8 cellular contexts compared by ENCODE assay signal in genomic region chr15:57213783-57214366, GRCh38.
DNase-seq lines count a peak whose midpoint lies in the region; ATAC-seq and TF ChIP-seq lines count a peak whose summit lies in the region.

No MANE protein-coding gene starts in this region.

- H3K36me3 ChIP-seq in colonic mucosa, result no peaks in the 10 kb centered on the region

- peak; percentile 39 for TF ChIP-seq CTCF in colonic mucosa (IDR thresholded peaks at IDR 0.05)
- no peak for TF ChIP-seq CTCF in lower leg skin (IDR thresholded peaks at IDR 0.05)

- ATAC-seq in GM21390 (IDR thresholded peaks at IDR 0.05; ENCODE audit: unreplicated experiment) (peak; percentile 60), memory B cell (ENCODE audit: low read depth) (peak; percentile 74), HG03432 (IDR thresholded peaks at IDR 0.05; ENCODE audit: unreplicated experiment) (no peak)

- no peaks in the 10 kb centered on the region for H3K27me3 Mint-ChIP-seq in memory B cell

- H3K9me3 Mint-ChIP-seq in memory B cell, result no peaks in the 10 kb centered on the region

- no peak overlapping the region for H3K4me3 Mint-ChIP-seq in memory B cell

- H3K36me3 Mint-ChIP-seq in memory B cell, result peaks cover 6% of the 10 kb centered on the region

- no peak overlapping the region for H3K27ac ChIP-seq in colonic mucosa

- H3K4me3 ChIP-seq in colonic mucosa, result no peak overlapping the region
- no peak overlapping the region for H3K4me3 ChIP-seq in lower leg skin (ENCODE audit: low read depth, poor library complexity, severe bottlenecking)

- no peak overlapping the region for H3K9ac ChIP-seq in colonic mucosa (ENCODE audit: low read depth in 2 of 2, low read length in 2 of 2)

- H3K27me3 ChIP-seq in colonic mucosa, result no peaks in the 10 kb centered on the region

- 31 to 35% methylated on average over 6 of the region's 6 CpGs for WGBS in lower leg skin, 2 donors

- intact Hi-C loops in colonic mucosa (cut with DNase I) (loop anchor here (2.0 to 10.0 kb wide), 2 partner anchors 67 to 719 kb away; no protein-coding TSS in a partner anchor), lower leg skin (cut with DNase I; ENCODE audit: low total_unique reads) (no loop called here)

- H3K9me3 ChIP-seq in colonic mucosa, result no peaks in the 10 kb centered on the region

- H3K4me1 ChIP-seq in colonic mucosa, result no peaks in the 10 kb centered on the region

- H3K4me1 Mint-ChIP-seq in memory B cell, result peaks cover 24% of the 10 kb centered on the region

- H3K27ac Mint-ChIP-seq in memory B cell, result no peak overlapping the region

- peak; percentile 69 for DNase-seq in Ammon's horn (ENCODE audit: low spot score)
- DNase-seq in NCI-H526 (lab: John Stamatoyannopoulos, UW), result peak; percentile 67 to 79
- no peak for DNase-seq in colonic mucosa
- peak in 1 of 2 donors; percentile 14 for DNase-seq in memory B cell (ENCODE audit: low spot score in 2 of 2)
- no peak for DNase-seq in activated effector memory CD4-positive, alpha-beta T cell treated with Interleukin-2 at 50 U/mL for 16 hours
- DNase-seq in lower leg skin (ENCODE audit: low spot score in 2 of 2), result no peak

- TF ChIP-seq POLR2A in lower leg skin (IDR thresholded peaks at IDR 0.05), result no peak

Comparison
In these comparisons a context has a peak if more than half of its experiments do, and no peak if none do; other contexts are left out.
1. DNase-seq: peak in Ammon's horn (single experiment) and NCI-H526 (2 of 2); none in colonic mucosa (single experiment), activated effector memory CD4-positive, alpha-beta T cell treated with Interleukin-2 at 50 U/mL for 16 hours (single experiment) and lower leg skin (0 of 2).